Comparison of ENCODE assay signal across 17 cellular contexts in the genomic region with DNA sequence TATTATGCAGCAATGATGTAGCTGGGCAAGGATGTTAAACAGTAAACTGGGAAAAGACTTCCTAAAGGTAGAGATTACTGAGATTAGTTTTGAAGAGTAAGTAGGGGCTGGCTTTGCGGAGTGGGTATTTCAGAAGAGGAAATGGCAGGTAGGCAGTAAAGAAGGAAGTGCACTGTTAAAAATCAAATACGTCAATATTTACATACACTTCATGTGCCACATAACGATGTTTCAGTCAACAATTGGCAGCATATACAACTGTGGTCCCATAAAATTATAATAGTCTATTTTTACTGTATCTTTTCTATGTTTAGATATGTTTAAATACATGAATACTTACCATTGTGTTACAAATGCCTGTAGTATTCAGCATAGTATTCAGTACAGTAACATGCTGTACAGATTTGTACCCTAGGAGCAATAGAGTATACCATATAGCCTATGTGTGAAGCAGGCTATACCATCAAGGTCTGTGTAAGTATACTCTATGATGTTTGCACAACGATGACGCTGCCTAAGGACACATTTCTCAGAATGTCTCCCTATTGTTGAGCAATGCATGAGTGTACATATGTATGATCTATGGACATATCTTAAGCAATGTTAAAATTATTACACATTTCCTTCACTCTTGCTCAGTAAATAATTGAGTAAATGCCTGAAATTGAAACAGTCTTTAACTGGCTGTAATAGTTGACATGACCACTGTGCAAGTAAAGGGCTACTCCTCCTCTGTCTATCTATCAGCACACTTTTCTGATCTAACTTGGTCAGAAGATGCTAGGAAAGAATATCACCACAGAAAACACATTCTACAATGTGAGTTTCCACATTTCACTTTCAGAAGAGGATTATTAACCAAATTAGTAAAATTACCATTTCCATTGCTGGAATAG.
A peak's percentile ranks its signal among the peaks of the same experiment; 100 is the strongest.
DNase-seq lines count a peak whose midpoint lies in the region; ATAC-seq, FAIRE-seq and TF ChIP-seq lines count a peak whose summit lies in the region.
"Had no signal": no experiment of that assay in that cellular context is flagged by ENCODE, and none has a peak within 500 bp of the region (broad histone marks: within the 10 kb centered on the region; RNA-seq: fewer than 3 reads in every experiment).

No MANE protein-coding gene starts in this region.

- WGBS in small intestine, 3 donors = 25 to 53% (median 48%) methylated on average over 5 of the region's 5 CpGs

- H3K27me3 ChIP-seq in small intestine (ENCODE audit: control insufficient read depth in 2 of 2, insufficient read depth in 2 of 2, low read length in 2 of 2) = no peaks in the 10 kb centered on the region

- no peak for FAIRE-seq in small intestine (lab: Jason Lieb, UNC)

- H3K36me3 ChIP-seq in small intestine (ENCODE audit: control insufficient read depth in 2 of 2, insufficient read depth in 2 of 2, low read length in 2 of 2) = no peaks in the 10 kb centered on the region
- H3K36me3 ChIP-seq: prostate gland had no signal

- H3K27ac ChIP-seq in small intestine (ENCODE audit: low read depth in 1 of 2, low read length in 1 of 2) = no peak overlapping the region
- H3K27ac ChIP-seq: prostate gland had no signal

- DNase-seq in SIG-M5 treated with dmso at 0.1 percent for 504 hours (lab: John Stamatoyannopoulos, UW; ENCODE audit: unreplicated experiment) = peak; percentile 19
- DNase-seq in SIG-M5 (lab: John Stamatoyannopoulos, UW) = no peak
- DNase-seq in NCI-H510A treated with DMSO at 0.1 percent for 48 hours (lab: John Stamatoyannopoulos, UW) = peak; percentile 79
- peak; percentile 14 for DNase-seq in choroid plexus epithelial cell (ENCODE audit: low read depth)
- DNase-seq in small intestine = peak; percentile 45
- no peak for DNase-seq in COR-L47 (lab: John Stamatoyannopoulos, UW)
- no peak for DNase-seq in activated CD4-positive, CD25-positive, alpha-beta regulatory T cell (lab: John Stamatoyannopoulos, UW)
- DNase-seq: activated naive CD8-positive, alpha-beta T cell treated with anti-CD3 and anti-CD28 coated beads for 36 hours; caudate nucleus; endodermal cell; H7; head of caudate nucleus; kidney glomerular epithelial cell had no signal

- no peak for ATAC-seq in GM18502 (IDR thresholded peaks at IDR 0.05; ENCODE audit: poor library complexity, unreplicated experiment)
- ATAC-seq: activated CD4-positive, CD25-positive, alpha-beta regulatory T cell treated with anti-CD3 and anti-CD28 coated beads, Interleukin-2, amount 50 U/mL, for 24 hours; Panc1 had no signal

- no peaks in the 10 kb centered on the region for H3K4me1 ChIP-seq in small intestine (ENCODE audit: control insufficient read depth in 2 of 2, insufficient read depth in 1 of 2, low read depth in 1 of 2, low read length in 1 of 2)
- H3K4me1 ChIP-seq: prostate gland had no signal

- TF ChIP-seq CTCF in choroid plexus epithelial cell (conservative IDR thresholded peaks at IDR 0.05; ENCODE audit: low read depth, low read length) = no peak

- H3K9me3 ChIP-seq in small intestine (ENCODE audit: control insufficient read depth, low read depth) = no peaks in the 10 kb centered on the region
- H3K9me3 ChIP-seq: prostate gland had no signal

- no peak overlapping the region for H3K4me3 ChIP-seq in choroid plexus epithelial cell (ENCODE audit: low read depth, low read length)
- H3K4me3 ChIP-seq in small intestine (ENCODE audit: low read depth in 1 of 2, low read length in 2 of 2) = no peak overlapping the region
- H3K4me3 ChIP-seq: prostate gland had no signal

Comparison
In these comparisons a context has a peak if more than half of its experiments do, and no peak if none do; other contexts are left out.
1. DNase-seq: peak in SIG-M5 treated with dmso at 0.1 percent for 504 hours (single experiment), NCI-H510A treated with DMSO at 0.1 percent for 48 hours (single experiment), choroid plexus epithelial cell (single experiment) and small intestine (single experiment); none in SIG-M5 (single experiment), COR-L47 (single experiment) and activated CD4-positive, CD25-positive, alpha-beta regulatory T cell (0 of 4).